8 cellular contexts compared by ENCODE assay signal in genomic region chr15:37995461-37996347, GRCh38.
A peak's percentile ranks its signal among the peaks of the same experiment; 100 is the strongest.
DNase-seq lines count a peak whose midpoint lies in the region; ATAC-seq lines count a peak whose summit lies in the region.

No MANE protein-coding gene starts in this region.

- no peaks in the 10 kb centered on the region for H3K27me3 Mint-ChIP-seq in activated naive CD4-positive, alpha-beta T cell treated with anti-CD3 and anti-CD28 coated beads, Interleukin-2, amount 10 ng/mL, durations not matched to agents 7 days and 5 days

- no peak overlapping the region for H3K4me3 Mint-ChIP-seq in activated naive CD4-positive, alpha-beta T cell treated with anti-CD3 and anti-CD28 coated beads, Interleukin-2, amount 10 ng/mL, durations not matched to agents 7 days and 5 days

- ATAC-seq in HG02981 (IDR thresholded peaks at IDR 0.05; ENCODE audit: unreplicated experiment): peak; percentile 45

- no peaks in the 10 kb centered on the region for H3K36me3 Mint-ChIP-seq in activated naive CD4-positive, alpha-beta T cell treated with anti-CD3 and anti-CD28 coated beads, Interleukin-2, amount 10 ng/mL, durations not matched to agents 7 days and 5 days

- DNase-seq in SKM-1 treated with dmso at 0.1 percent for 144 hours (lab: John Stamatoyannopoulos, UW; ENCODE audit: unreplicated experiment) (peak; percentile 11), SKM-1 (lab: John Stamatoyannopoulos, UW; ENCODE audit: unreplicated experiment) (no peak), NOMO-1 treated with DMSO at 0.1 percent for 48 hours (lab: John Stamatoyannopoulos, UW; ENCODE audit: unreplicated experiment) (peak; percentile 51), dermis blood vessel endothelial cell (peak; percentile 73), lung microvascular endothelial cell (ENCODE audit: low read depth in 2 of 2) (peak; percentile 68 to 76), NCI-H187 treated with DMSO at 0.1 percent for 48 hours (lab: John Stamatoyannopoulos, UW) (no peak)
- no peak for DNase-seq in activated naive CD4-positive, alpha-beta T cell treated with anti-CD3 and anti-CD28 coated beads, Interleukin-2, amount 10 ng/mL, durations not matched to agents 7 days and 5 days

- no peak overlapping the region for H3K27ac Mint-ChIP-seq in activated naive CD4-positive, alpha-beta T cell treated with anti-CD3 and anti-CD28 coated beads, Interleukin-2, amount 10 ng/mL, durations not matched to agents 7 days and 5 days

- CTCF ChIA-PET in activated naive CD4-positive, alpha-beta T cell treated with anti-CD3 and anti-CD28 coated beads, Interleukin-2, amount 10 ng/mL, durations not matched to agents 7 days and 5 days (lab: Charles Lee): interaction anchor here (0.6 to 1.8 kb wide), 6 partner anchors 13 to 1778 kb away, joined by 3 to 4 read pairs (median 3); no protein-coding TSS in a partner anchor

- H3K9me3 Mint-ChIP-seq in activated naive CD4-positive, alpha-beta T cell treated with anti-CD3 and anti-CD28 coated beads, Interleukin-2, amount 10 ng/mL, durations not matched to agents 7 days and 5 days: no peaks in the 10 kb centered on the region

- H3K4me1 Mint-ChIP-seq in activated naive CD4-positive, alpha-beta T cell treated with anti-CD3 and anti-CD28 coated beads, Interleukin-2, amount 10 ng/mL, durations not matched to agents 7 days and 5 days: no peaks in the 10 kb centered on the region

Comparison
In these comparisons a context has a peak if more than half of its experiments do, and no peak if none do; other contexts are left out.
1. DNase-seq: peak in SKM-1 treated with dmso at 0.1 percent for 144 hours (single experiment), NOMO-1 treated with DMSO at 0.1 percent for 48 hours (single experiment), dermis blood vessel endothelial cell (single experiment) and lung microvascular endothelial cell (2 of 2); none in SKM-1 (single experiment), NCI-H187 treated with DMSO at 0.1 percent for 48 hours (single experiment) and activated naive CD4-positive, alpha-beta T cell treated with anti-CD3 and anti-CD28 coated beads, Interleukin-2, amount 10 ng/mL, durations not matched to agents 7 days and 5 days (single experiment).